In the genomic region with DNA sequence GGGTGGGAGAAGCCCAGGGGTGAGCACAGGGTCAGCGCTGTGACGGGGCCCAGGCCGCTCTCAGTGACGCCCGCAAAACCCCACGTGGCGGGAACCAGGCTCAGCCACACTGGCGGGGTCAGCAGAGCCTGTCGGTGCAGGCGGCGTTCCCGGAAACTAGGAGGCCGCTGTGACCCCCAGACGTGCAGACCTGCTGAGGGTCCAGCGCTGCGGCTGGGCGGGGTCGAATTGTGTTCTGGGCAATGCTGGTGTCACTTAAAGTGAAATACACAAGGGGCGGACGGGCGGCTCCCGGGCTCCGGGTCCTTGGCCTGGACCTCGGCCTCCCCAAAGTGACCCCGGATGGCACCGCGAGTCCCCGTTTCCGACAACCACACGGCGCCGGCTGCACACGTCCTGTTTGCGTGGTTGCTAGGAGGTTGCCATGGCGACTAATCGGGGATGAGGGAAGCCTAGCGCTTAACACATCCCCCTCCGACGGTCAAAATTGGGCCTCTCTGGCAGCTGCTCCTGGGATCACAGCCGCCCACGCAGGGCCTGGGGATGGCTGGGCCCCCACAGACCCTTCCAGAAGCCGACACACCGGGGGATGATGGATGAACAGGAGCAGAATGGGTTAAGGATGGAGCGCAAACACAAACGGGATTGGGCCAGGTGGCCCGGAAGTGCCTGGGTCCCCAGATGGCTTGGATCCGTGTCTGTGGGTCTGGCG, we compare ENCODE assay signal across 9 cellular contexts.
DNase-seq lines count a peak whose midpoint lies in the region; ATAC-seq, FAIRE-seq and TF ChIP-seq lines count a peak whose summit lies in the region.
"Had no signal": no experiment of that assay in that cellular context is flagged by ENCODE, and none has a peak within 500 bp of the region (broad histone marks: within the 10 kb centered on the region; RNA-seq: fewer than 3 reads in every experiment).

No MANE protein-coding gene starts in this region.

- no peak overlapping the region; a peak in 1 of 6 replicates for H3K27ac ChIP-seq in A549
- no peak overlapping the region for H3K27ac ChIP-seq in right lobe of liver
- H3K27ac ChIP-seq: C4-2B had no signal

- H3K4me2 ChIP-seq in A549, result no peak overlapping the region

- H3K9me3 ChIP-seq in A549, result no peaks in the 10 kb centered on the region
- no peaks in the 10 kb centered on the region for H3K9me3 ChIP-seq in right lobe of liver

- TF ChIP-seq RAD21 in A549 (conservative IDR thresholded peaks at IDR 0.05 in 1 of 2, IDR thresholded peaks at IDR 0.05 in 1 of 2), result no peak

- intact Hi-C loops in right lobe of liver (cut with DNase I), result loop anchor here in 1 of 2 donors (10.0 kb wide), 1 partner anchor 535 kb away; no protein-coding TSS in a partner anchor

- DNase-seq in A549 (ENCODE audit: low read depth in 1 of 2, low spot score in 1 of 2), result peak in 1 of 2 experiments; percentile 52
- peak; percentile 18 for DNase-seq in LHCN-M2 (ENCODE audit: low read depth)
- DNase-seq in bronchial epithelial cell (ENCODE audit: low read depth), result peak; percentile 17
- DNase-seq in right lobe of liver, result peak; percentile 74 to 83 (median 79)
- peak; percentile 72 for DNase-seq in stimulated activated CD8-positive, alpha-beta memory T cell treated with anti-CD3 and anti-CD28 coated beads, Interleukin-15, amount 100 ng/mL, for 48 hours (ENCODE audit: low read depth in 2 of 2)
- DNase-seq in kidney glomerular epithelial cell (lab: John Stamatoyannopoulos, UW), result no peak

- no peak for TF ChIP-seq CTCF in A549 (IDR thresholded peaks at IDR 0.05)
- TF ChIP-seq CTCF in bronchial epithelial cell (IDR thresholded peaks at IDR 0.05; ENCODE audit: insufficient read depth, low read length, severe bottlenecking), result no peak
- TF ChIP-seq CTCF in right lobe of liver (IDR thresholded peaks at IDR 0.05), result no peak

- ATAC-seq in A549, result no peak
- peak; percentile 76 to 78 for ATAC-seq in activated CD4-positive, CD25-positive, alpha-beta regulatory T cell treated with anti-CD3 and anti-CD28 coated beads, Interleukin-2, amount 50 U/mL, for 24 hours
- ATAC-seq in right lobe of liver, result peak; percentile 64 to 79 (median 77)
- ATAC-seq in GM18861 (IDR thresholded peaks at IDR 0.05; ENCODE audit: unreplicated experiment), result no peak

- TF ChIP-seq POLR2A in A549 (IDR thresholded peaks at IDR 0.05; ENCODE audit: low read length) (no peak), right lobe of liver (IDR thresholded peaks at IDR 0.05) (no peak)

- H3K4me1 ChIP-seq in A549, result peaks cover 3% of the 10 kb centered on the region; the same call in 1 of the 3 replicates
- H3K4me1 ChIP-seq in right lobe of liver, result no peaks in the 10 kb centered on the region

- CTCF ChIA-PET in A549 (lab: Yijun Ruan, JAX), result no interaction called here

- H3K36me3 ChIP-seq in bronchial epithelial cell (ENCODE audit: control insufficient read depth, insufficient read depth, low read length), result no peaks in the 10 kb centered on the region
- H3K36me3 ChIP-seq in right lobe of liver, result no peaks in the 10 kb centered on the region

- FAIRE-seq in A549 (lab: Jason Lieb, UNC) (no peak), bronchial epithelial cell (lab: Jason Lieb, UNC) (no peak)

- POLR2A ChIA-PET in A549 (lab: Yijun Ruan, JAX), result no interaction called here

- H3K4me3 ChIP-seq in A549 (no peak overlapping the region), bronchial epithelial cell (ENCODE audit: low read depth, low read length) (no peak overlapping the region), right lobe of liver (no peak overlapping the region)

- H3K27me3 ChIP-seq in bronchial epithelial cell (ENCODE audit: control insufficient read depth, insufficient read depth, low read length) (peaks cover 1% of the 10 kb centered on the region), right lobe of liver (no peaks in the 10 kb centered on the region)

- no peak for TF ChIP-seq EP300 in A549 (IDR thresholded peaks at IDR 0.05)

- 60% methylated on average over 15 of the region's 48 CpGs for WGBS in A549 (ENCODE audit: missing lambda C conversion rate)
- 6% methylated on average over 14 of the region's 48 CpGs for WGBS in right lobe of liver (ENCODE audit: insufficient coverage, low coverage, low lambda C conversion rate, missing lambda C conversion rate)

TF ChIP-seq in A549, 52 proteins besides CTCF, POLR2A, EP300 and RAD21:
- TF ChIP-seq RFX5 (IDR thresholded peaks at IDR 0.05), result peak; percentile 96
- TF ChIP-seq, protein P1, sequence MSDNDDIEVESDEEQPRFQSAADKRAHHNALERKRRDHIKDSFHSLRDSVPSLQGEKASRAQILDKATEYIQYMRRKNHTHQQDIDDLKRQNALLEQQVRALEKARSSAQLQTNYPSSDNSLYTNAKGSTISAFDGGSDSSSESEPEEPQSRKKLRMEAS (IDR thresholded peaks at IDR 0.05), result no peak

Comparison
In these comparisons a context has a peak if more than half of its experiments do, and no peak if none do; other contexts are left out.
1. ATAC-seq: peak in activated CD4-positive, CD25-positive, alpha-beta regulatory T cell treated with anti-CD3 and anti-CD28 coated beads, Interleukin-2, amount 50 U/mL, for 24 hours (2 of 2) and right lobe of liver (4 of 4); none in A549 (0 of 2) and GM18861 (single experiment).